ENCODE assay signal across 13 cellular contexts in genomic region chr1:77283701-77284425, GRCh38. TPM values are rescaled to one million over a fixed set of nuclear protein-coding genes. Genes with fewer than 3 reads are reported as not detected.
DNase-seq lines count a peak whose midpoint lies in the region; ATAC-seq and TF ChIP-seq lines count a peak whose summit lies in the region.
"Had no signal": no experiment of that assay in that cellular context is flagged by ENCODE, and none has a peak within 500 bp of the region (broad histone marks: within the 10 kb centered on the region; RNA-seq: fewer than 3 reads in every experiment).

No MANE protein-coding gene starts in this region.

- no peaks in the 10 kb centered on the region for H4K20me1 ChIP-seq in osteoblast (ENCODE audit: insufficient read depth, low read length)

- intact Hi-C loops in activated CD4-positive, alpha-beta T cell treated with anti-CD3 and anti-CD28 coated beads for 36 hours (cut with DNase I, micrococcal nuclease) = loop anchor here (2.0 to 5.0 kb wide), 4 partner anchors 67 to 399 kb away; partner anchors contain the start of genes ZZZ3 (in 2 of the 2) and PIGK (in 1 of the 2)
- intact Hi-C loops in activated CD4-positive, alpha-beta memory T cell treated with anti-CD3 and anti-CD28 coated beads for 36 hours (cut with micrococcal nuclease) = loop anchor here (10.0 kb wide), 2 partner anchors 251 to 401 kb away; partner anchors contain the start of gene ZZZ3

- no peak for TF ChIP-seq CTCF in osteoblast (IDR thresholded peaks at IDR 0.05; ENCODE audit: extremely low read depth, low read depth, low read length)

- peak overlapping the region; percentile 24 for H3K27ac Mint-ChIP-seq in activated CD4-positive, alpha-beta T cell treated with anti-CD3 and anti-CD28 coated beads for 36 hours
- H3K27ac Mint-ChIP-seq in activated CD4-positive, alpha-beta memory T cell treated with anti-CD3 and anti-CD28 coated beads for 36 hours = no peak overlapping the region

- no peaks in the 10 kb centered on the region for H3K36me3 ChIP-seq in osteoblast (ENCODE audit: insufficient read depth, low read length)

- DNase-seq in activated CD4-positive, alpha-beta T cell treated with anti-CD3 and anti-CD28 coated beads for 36 hours = no peak
- DNase-seq in activated CD4-positive, alpha-beta T cell treated with anti-CD3 and anti-CD28 coated beads for 1 hour = no peak
- peak; percentile 43 for DNase-seq in NCI-H526 treated with DMSO at 0.1 percent for 48 hours (lab: John Stamatoyannopoulos, UW)
- DNase-seq in fibroblast of peridontal ligament (ENCODE audit: extremely low read depth) = peak; percentile 52
- peak; percentile 51 for DNase-seq in osteoblast (ENCODE audit: insufficient read length, low spot score, missing footprints)
- no peak for DNase-seq in activated CD4-positive, alpha-beta memory T cell treated with anti-CD3 and anti-CD28 coated beads for 36 hours
- DNase-seq in NCI-H2107 treated with DMSO at 0.1 percent for 48 hours (lab: John Stamatoyannopoulos, UW; ENCODE audit: unreplicated experiment) = no peak
- DNase-seq: activated gamma-delta T cell; MV-4-11; stimulated activated CD4-positive, alpha-beta T cell treated with anti-CD3 and anti-CD28 coated beads, Interleukin-12 subunit alpha, Interleukin-12 subunit beta, amount 100 ng/mL, for 4 hours had no signal

- H3K9me3 ChIP-seq in osteoblast (ENCODE audit: low read depth, low read length) = no peaks in the 10 kb centered on the region

- no peak for ATAC-seq in activated CD4-positive, alpha-beta T cell treated with anti-CD3 and anti-CD28 coated beads for 36 hours
- no peak for ATAC-seq in HG03097 (IDR thresholded peaks at IDR 0.05; ENCODE audit: low FRiP score, unreplicated experiment)

- peaks cover 26% of the 10 kb centered on the region for H3K79me2 ChIP-seq in osteoblast (ENCODE audit: insufficient read depth, low read length)

- H3K4me3 ChIP-seq in osteoblast (ENCODE audit: insufficient read depth, low read length) = no peak overlapping the region
- H3K4me3 ChIP-seq: lung had no signal

- peak overlapping the region; percentile 98 for H3K4me2 ChIP-seq in osteoblast (ENCODE audit: insufficient read depth, low read length)

- H3K27me3 ChIP-seq in osteoblast (ENCODE audit: insufficient read depth, low read length) = no peaks in the 10 kb centered on the region

- POLR2A ChIA-PET in activated CD4-positive, alpha-beta T cell treated with anti-CD3 and anti-CD28 coated beads for 36 hours (lab: Charles Lee) = no interaction called here
- POLR2A ChIA-PET in activated CD4-positive, alpha-beta memory T cell treated with anti-CD3 and anti-CD28 coated beads for 36 hours (lab: Charles Lee) = no interaction called here

- no peaks in the 10 kb centered on the region for H3K36me3 Mint-ChIP-seq in activated CD4-positive, alpha-beta T cell treated with anti-CD3 and anti-CD28 coated beads for 36 hours (ENCODE audit: low read depth)
- H3K36me3 Mint-ChIP-seq in activated CD4-positive, alpha-beta memory T cell treated with anti-CD3 and anti-CD28 coated beads for 36 hours = no peaks in the 10 kb centered on the region

- H3K9me3 Mint-ChIP-seq in activated CD4-positive, alpha-beta T cell treated with anti-CD3 and anti-CD28 coated beads for 36 hours (ENCODE audit: low read depth) = no peaks in the 10 kb centered on the region
- no peaks in the 10 kb centered on the region for H3K9me3 Mint-ChIP-seq in activated CD4-positive, alpha-beta memory T cell treated with anti-CD3 and anti-CD28 coated beads for 36 hours

- no peak overlapping the region for H3K27ac ChIP-seq in osteoblast (ENCODE audit: low read depth, low read length)

- no peaks in the 10 kb centered on the region for H3K27me3 Mint-ChIP-seq in activated CD4-positive, alpha-beta T cell treated with anti-CD3 and anti-CD28 coated beads for 36 hours
- H3K27me3 Mint-ChIP-seq in activated CD4-positive, alpha-beta memory T cell treated with anti-CD3 and anti-CD28 coated beads for 36 hours = peaks cover 5% of the 10 kb centered on the region

- CTCF ChIA-PET in activated CD4-positive, alpha-beta T cell treated with anti-CD3 and anti-CD28 coated beads for 36 hours (lab: Charles Lee) = interaction anchor here (1.7 kb wide), 1 partner anchor 29 kb away, joined by 4 read pairs; no protein-coding TSS in a partner anchor
- CTCF ChIA-PET in activated CD4-positive, alpha-beta memory T cell treated with anti-CD3 and anti-CD28 coated beads for 36 hours (lab: Charles Lee) = no interaction called here

- peaks cover 32% of the 10 kb centered on the region for H3K4me1 Mint-ChIP-seq in activated CD4-positive, alpha-beta T cell treated with anti-CD3 and anti-CD28 coated beads for 36 hours
- peaks cover 21% of the 10 kb centered on the region for H3K4me1 Mint-ChIP-seq in activated CD4-positive, alpha-beta memory T cell treated with anti-CD3 and anti-CD28 coated beads for 36 hours (ENCODE audit: low read depth)

- peaks cover 10% of the 10 kb centered on the region for H3K4me1 ChIP-seq in osteoblast (ENCODE audit: insufficient read depth, low read length)

- H3K4me3 Mint-ChIP-seq in activated CD4-positive, alpha-beta T cell treated with anti-CD3 and anti-CD28 coated beads for 36 hours = peak overlapping the region; percentile 70
- no peak overlapping the region for H3K4me3 Mint-ChIP-seq in activated CD4-positive, alpha-beta memory T cell treated with anti-CD3 and anti-CD28 coated beads for 36 hours

- no peak overlapping the region for H2AFZ ChIP-seq in osteoblast (ENCODE audit: low read length)

RNA-seq across cellular contexts. Expression of gene AK5, which starts 2.0 kb away (rescaled TPM):
- total RNA-seq in activated CD4-positive, alpha-beta T cell treated with anti-CD3 and anti-CD28 coated beads for 36 hours = 1 to 10 TPM; 9.9 TPM
- total RNA-seq in osteoblast = 25.3 and 38.3 TPM in 2 replicates
- 1 to 10 TPM; 1.6 to 2.2 TPM for total RNA-seq in activated CD4-positive, alpha-beta memory T cell treated with anti-CD3 and anti-CD28 coated beads for 36 hours
- total RNA-seq: OCI-LY7 had no signal

Comparison
In these comparisons a context has a peak if more than half of its experiments do, and no peak if none do; other contexts are left out.
1. DNase-seq: peak in NCI-H526 treated with DMSO at 0.1 percent for 48 hours (single experiment), fibroblast of peridontal ligament (single experiment) and osteoblast (single experiment); none in activated CD4-positive, alpha-beta T cell treated with anti-CD3 and anti-CD28 coated beads for 36 hours (single experiment), activated CD4-positive, alpha-beta T cell treated with anti-CD3 and anti-CD28 coated beads for 1 hour (single experiment), activated CD4-positive, alpha-beta memory T cell treated with anti-CD3 and anti-CD28 coated beads for 36 hours (single experiment) and NCI-H2107 treated with DMSO at 0.1 percent for 48 hours (single experiment).